8 cellular contexts compared by ENCODE assay signal in genomic region chr18:70205421-70206397, GRCh38. TPM values are rescaled to one million over a fixed set of nuclear protein-coding genes. Genes with fewer than 3 reads are reported as not detected.
A peak's percentile ranks its signal among the peaks of the same experiment; 100 is the strongest.
DNase-seq lines count a peak whose midpoint lies in the region; ATAC-seq and TF ChIP-seq lines count a peak whose summit lies in the region.

Gene RTTN, minus strand, starts transcription at chr18:70205687. Its CDS starts 29 bp downstream, at chr18:70205658.

- H3K27me3 Mint-ChIP-seq in activated CD4-positive, alpha-beta T cell treated with anti-CD3 and anti-CD28 coated beads, Interleukin-2, amount 10 ng/mL, durations not matched to agents 7 days and 5 days, result peaks cover 6% of the 10 kb centered on the region

- H3K4me3 ChIP-seq in BJ (ENCODE audit: low read depth, low read length), result peak within 1 kb of the TSS; percentile 90

- TF ChIP-seq CTCF in BJ (IDR thresholded peaks at IDR 0.05; ENCODE audit: insufficient read depth, low read depth, low read length), result no peak

- H3K27ac Mint-ChIP-seq in activated CD4-positive, alpha-beta T cell treated with anti-CD3 and anti-CD28 coated beads, Interleukin-2, amount 10 ng/mL, durations not matched to agents 7 days and 5 days, result peak within 1 kb of the TSS; percentile 99

- DNase-seq in BJ (ENCODE audit: low read depth) (peak; percentile 69), NCI-H69 (lab: John Stamatoyannopoulos, UW) (peak; percentile 99), cortex of kidney (lab: John Stamatoyannopoulos, UW) (peak; percentile 95), left kidney (ENCODE audit: low read depth, low spot score) (peak; percentile 98)
- peak; percentile 91 for DNase-seq in activated CD4-positive, alpha-beta T cell treated with anti-CD3 and anti-CD28 coated beads, Interleukin-2, amount 10 ng/mL, durations not matched to agents 7 days and 5 days
- peak; percentile 92 for DNase-seq in stimulated activated CD4-positive, alpha-beta T cell treated with anti-CD3 and anti-CD28 coated beads, Interleukin-2, amount 100 ng/mL, for 24 hours

- no peaks in the 10 kb centered on the region for H3K27me3 ChIP-seq in BJ (ENCODE audit: control insufficient read depth, insufficient read depth, low read length)

- CTCF ChIA-PET in BJ (lab: Yijun Ruan, JAX), result interaction anchor here (0.8 to 2.7 kb wide), 5 partner anchors 11 to 246 kb away, joined by 3 to 12 read pairs (median 3); no protein-coding TSS in a partner anchor
- CTCF ChIA-PET in activated CD4-positive, alpha-beta T cell treated with anti-CD3 and anti-CD28 coated beads, Interleukin-2, amount 10 ng/mL, durations not matched to agents 7 days and 5 days (lab: Charles Lee), result interaction anchor here (0.6 to 1.2 kb wide), 4 partner anchors 13 to 109 kb away, joined by 3 to 4 read pairs (median 4); no protein-coding TSS in a partner anchor

- H3K36me3 Mint-ChIP-seq in activated CD4-positive, alpha-beta T cell treated with anti-CD3 and anti-CD28 coated beads, Interleukin-2, amount 10 ng/mL, durations not matched to agents 7 days and 5 days (ENCODE audit: low read depth), result peaks cover 7% of the 10 kb centered on the region

- peak; percentile 97 for ATAC-seq in GM19328 (IDR thresholded peaks at IDR 0.05; ENCODE audit: unreplicated experiment)
- peak; percentile 96 for ATAC-seq in HG03520 (IDR thresholded peaks at IDR 0.05; ENCODE audit: unreplicated experiment)

- H3K4me1 Mint-ChIP-seq in activated CD4-positive, alpha-beta T cell treated with anti-CD3 and anti-CD28 coated beads, Interleukin-2, amount 10 ng/mL, durations not matched to agents 7 days and 5 days, result peaks cover 37% of the 10 kb centered on the region

- H3K9me3 Mint-ChIP-seq in activated CD4-positive, alpha-beta T cell treated with anti-CD3 and anti-CD28 coated beads, Interleukin-2, amount 10 ng/mL, durations not matched to agents 7 days and 5 days, result no peaks in the 10 kb centered on the region

- POLR2A ChIA-PET in BJ (lab: Charles Lee), result interaction anchor here (0.6 kb wide), 1 partner anchor 158 kb away, joined by 3 read pairs; no protein-coding TSS in a partner anchor
- POLR2A ChIA-PET in activated CD4-positive, alpha-beta T cell treated with anti-CD3 and anti-CD28 coated beads, Interleukin-2, amount 10 ng/mL, durations not matched to agents 7 days and 5 days (lab: Charles Lee), result no interaction called here

- no peaks in the 10 kb centered on the region for H3K36me3 ChIP-seq in BJ (ENCODE audit: control insufficient read depth, insufficient read depth, low read length)

- H3K4me3 Mint-ChIP-seq in activated CD4-positive, alpha-beta T cell treated with anti-CD3 and anti-CD28 coated beads, Interleukin-2, amount 10 ng/mL, durations not matched to agents 7 days and 5 days, result peak within 1 kb of the TSS; percentile 95

RNA-seq across cellular contexts. Expression of gene RTTN, which starts in this region (rescaled TPM):
- polyA plus RNA-seq in BJ (2011; rRNA removed), result 5.4 and 8.2 TPM in 2 replicates
- polyA minus RNA-seq in BJ (2011; rRNA and poly(A)+ RNA removed), result 15.2 and 16.2 TPM in 2 replicates
- total RNA-seq in activated CD4-positive, alpha-beta T cell treated with anti-CD3 and anti-CD28 coated beads, Interleukin-2, amount 10 ng/mL, durations not matched to agents 7 days and 5 days, result 10 to 100 TPM; 24.2 to 28.6 TPM

Comparison
In these comparisons a context has a peak if more than half of its experiments do, and no peak if none do; other contexts are left out.
1. Peak in every context shown above with its lines: DNase-seq, ATAC-seq and H3K4me3 ChIP-seq.